8 cellular contexts compared by ENCODE assay signal in the genomic region with DNA sequence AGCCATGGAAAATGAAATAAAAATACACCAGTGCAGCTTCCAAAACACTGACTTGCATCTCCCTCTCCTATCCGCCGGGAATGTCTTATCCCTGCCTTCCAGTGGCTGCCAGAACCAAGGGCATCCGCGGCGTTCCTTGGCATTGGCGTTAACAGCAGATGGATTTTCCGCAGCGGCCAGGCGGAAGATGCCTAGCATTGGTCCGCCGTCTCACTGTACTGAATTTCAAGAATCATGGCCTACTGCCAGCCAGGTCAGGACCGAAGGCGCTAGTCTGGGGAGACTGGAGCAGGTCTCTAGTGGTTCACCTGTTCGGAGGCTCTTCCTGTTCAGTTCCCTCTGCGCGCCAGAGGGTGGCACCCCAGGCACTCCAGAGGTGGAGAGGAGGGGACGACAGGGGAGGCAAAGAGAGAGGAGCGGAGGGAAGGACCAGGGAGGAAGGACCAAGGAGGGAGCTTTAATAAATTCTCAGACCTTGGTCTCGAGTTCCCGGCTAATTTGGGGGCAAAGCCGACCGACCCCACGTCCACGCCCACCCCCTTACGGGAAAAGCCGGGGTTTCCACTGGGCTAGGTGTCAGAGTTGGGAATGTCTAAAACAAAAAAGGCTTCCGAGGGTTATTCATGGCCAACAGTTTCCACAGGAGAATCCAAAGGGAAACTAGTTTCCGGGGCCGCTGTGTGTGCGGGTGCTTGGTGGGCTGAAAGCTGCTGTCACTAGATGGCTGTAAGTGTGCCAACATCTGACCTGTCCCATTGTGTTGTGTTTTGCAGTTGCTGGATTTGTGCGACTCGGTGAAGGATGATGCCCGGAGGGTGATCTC. TPM values are rescaled to one million over a fixed set of nuclear protein-coding genes. Genes with fewer than 3 reads are reported as not detected.
DNase-seq lines count a peak whose midpoint lies in the region; ATAC-seq, FAIRE-seq and TF ChIP-seq lines count a peak whose summit lies in the region.

No MANE protein-coding gene starts in this region.

- peaks cover 12% of the 10 kb centered on the region; the same call in 2 of the 3 replicates for H3K4me1 ChIP-seq in A549
- H3K4me1 ChIP-seq in iPS-18a (ENCODE audit: control insufficient read depth, low read depth, low read length): peaks cover 14% of the 10 kb centered on the region
- peaks cover 0 to 50% (median 48%) of the 10 kb centered on the region in 4 donors for H3K4me1 ChIP-seq in sigmoid colon

- intact Hi-C loops in MCF 10A (cut with micrococcal nuclease) (loop anchor here (1.0 to 5.0 kb wide), 4 partner anchors 304 to 582 kb away; no protein-coding TSS in a partner anchor), sigmoid colon (cut with DNase I) (no loop called here)

- WGBS in A549 (ENCODE audit: missing lambda C conversion rate): 5% methylated on average over 29 of the region's 33 CpGs
- WGBS in sigmoid colon, 2 donors: 2 to 8% methylated on average over 33 of the region's 33 CpGs

- peak overlapping the region; percentile 99 for H3K4me2 ChIP-seq in A549

- TF ChIP-seq EP300 in A549 (IDR thresholded peaks at IDR 0.05): no peak
- no peak for TF ChIP-seq EP300 in sigmoid colon (IDR thresholded peaks at IDR 0.05)

- no peaks in the 10 kb centered on the region for H3K27me3 Mint-ChIP-seq in MCF 10A (ENCODE audit: insufficient read depth, unreplicated experiment)

- peak; percentile 76 to 85 for ATAC-seq in A549
- ATAC-seq in GM18867 (IDR thresholded peaks at IDR 0.05; ENCODE audit: unreplicated experiment): peak; percentile 15

- H3K36me3 ChIP-seq in iPS-18a (ENCODE audit: control insufficient read depth, low read depth, low read length): no peaks in the 10 kb centered on the region
- no peaks in the 10 kb centered on the region for H3K36me3 ChIP-seq in sigmoid colon

- peak overlapping the region; percentile 78 for H3K4me3 Mint-ChIP-seq in MCF 10A (ENCODE audit: unreplicated experiment)

- POLR2A ChIA-PET in A549 (lab: Yijun Ruan, JAX) (no interaction called here), MCF 10A (lab: Yijun Ruan, JAX) (interaction anchor here (0.8 to 1.6 kb wide), 6 partner anchors 9 to 543 kb away, joined by 3 to 4 read pairs (median 4); no protein-coding TSS in a partner anchor)

- no peak for FAIRE-seq in A549 (lab: Jason Lieb, UNC)

- H3K9me3 ChIP-seq in A549 (no peaks in the 10 kb centered on the region), iPS-18a (ENCODE audit: control insufficient read depth, low read depth, low read length) (no peaks in the 10 kb centered on the region), sigmoid colon (no peaks in the 10 kb centered on the region)

- no TSS peak for BruUV-seq in MCF 10A (replicated peaks; lab: Mats Ljungman, UMichigan)

- no peaks in the 10 kb centered on the region for H3K9me3 Mint-ChIP-seq in MCF 10A (ENCODE audit: unreplicated experiment)

- peak overlapping the region; percentile 50 for H3K4me3 ChIP-seq in A549
- H3K4me3 ChIP-seq in iPS-18a (ENCODE audit: low read length): peak overlapping the region; percentile 55
- peak overlapping the region in 3 of 4 donors; percentile 44 to 76 (median 75) for H3K4me3 ChIP-seq in sigmoid colon

- TF ChIP-seq POLR2A in A549 (IDR thresholded peaks at IDR 0.05; ENCODE audit: low read length): no peak
- TF ChIP-seq POLR2A in sigmoid colon (IDR thresholded peaks at IDR 0.05): no peak

- H3K27me3 ChIP-seq in iPS-18a (ENCODE audit: control insufficient read depth, insufficient read depth, low read length) (peaks cover 52% of the 10 kb centered on the region), sigmoid colon (peaks cover 18 to 80% (median 61%) of the 10 kb centered on the region in 3 donors)

- H3K36me3 Mint-ChIP-seq in MCF 10A (ENCODE audit: insufficient read depth, unreplicated experiment): peaks cover 13% of the 10 kb centered on the region

- CTCF ChIA-PET in A549 (lab: Yijun Ruan, JAX): interaction anchor here (0.7 to 2.4 kb wide), 21 partner anchors 9 to 599 kb away, joined by 3 to 23 read pairs (median 4); no protein-coding TSS in a partner anchor
- CTCF ChIA-PET in MCF 10A (lab: Yijun Ruan, JAX): interaction anchor here (0.5 to 2.0 kb wide), 12 partner anchors 13 to 417 kb away, joined by 3 to 16 read pairs (median 3); no protein-coding TSS in a partner anchor

- DNase-seq in A549 (ENCODE audit: low read depth in 1 of 2, low spot score in 1 of 2): peak; percentile 86 to 87
- DNase-seq in NCI-H2107 treated with DMSO at 0.1 percent for 48 hours (lab: John Stamatoyannopoulos, UW; ENCODE audit: unreplicated experiment): peak; percentile 58
- peak; percentile 68 for DNase-seq in UCSD-AML1 (lab: John Stamatoyannopoulos, UW; ENCODE audit: unreplicated experiment)
- DNase-seq in MCF 10A (ENCODE audit: unreplicated experiment): peak; percentile 89
- DNase-seq in sigmoid colon: peak; percentile 81
- no peak for DNase-seq in NK-92 treated with Interleukin-12 subunit alpha and Interleukin-12 subunit beta, amount 100 ng/mL, for 24 hours (lab: John Stamatoyannopoulos, UW)

- TF ChIP-seq RAD21 in A549 (conservative IDR thresholded peaks at IDR 0.05 in 1 of 2, IDR thresholded peaks at IDR 0.05 in 1 of 2): peak; percentile 95 to 97

- TF ChIP-seq CTCF in A549 (IDR thresholded peaks at IDR 0.05): peak; percentile 92
- peak; percentile 95 for TF ChIP-seq CTCF in MCF 10A (IDR thresholded peaks at IDR 0.05; ENCODE audit: unreplicated experiment)
- TF ChIP-seq CTCF in sigmoid colon (IDR thresholded peaks at IDR 0.05): peak; percentile 72 to 85 (median 82)

- H3K27ac Mint-ChIP-seq in MCF 10A (ENCODE audit: low read depth, unreplicated experiment): no peak overlapping the region

- H3K9ac ChIP-seq in iPS-18a (ENCODE audit: low read length): no peak overlapping the region

- H3K27ac ChIP-seq in A549 (peak overlapping the region; percentile 79 to 91), iPS-18a (ENCODE audit: low read length) (no peak overlapping the region), sigmoid colon (no peak overlapping the region)

- peaks cover 8% of the 10 kb centered on the region for H3K4me1 Mint-ChIP-seq in MCF 10A (ENCODE audit: insufficient read depth, unreplicated experiment)

TF ChIP-seq in A549, 52 proteins besides CTCF, POLR2A, EP300 and RAD21 (continues in another document):
- TF ChIP-seq, protein P1, sequence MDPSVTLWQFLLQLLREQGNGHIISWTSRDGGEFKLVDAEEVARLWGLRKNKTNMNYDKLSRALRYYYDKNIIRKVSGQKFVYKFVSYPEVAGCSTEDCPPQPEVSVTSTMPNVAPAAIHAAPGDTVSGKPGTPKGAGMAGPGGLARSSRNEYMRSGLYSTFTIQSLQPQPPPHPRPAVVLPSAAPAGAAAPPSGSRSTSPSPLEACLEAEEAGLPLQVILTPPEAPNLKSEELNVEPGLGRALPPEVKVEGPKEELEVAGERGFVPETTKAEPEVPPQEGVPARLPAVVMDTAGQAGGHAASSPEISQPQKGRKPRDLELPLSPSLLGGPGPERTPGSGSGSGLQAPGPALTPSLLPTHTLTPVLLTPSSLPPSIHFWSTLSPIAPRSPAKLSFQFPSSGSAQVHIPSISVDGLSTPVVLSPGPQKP (IDR thresholded peaks at IDR 0.05; ENCODE audit: low read depth, low read length): no peak
- TF ChIP-seq HES2 (IDR thresholded peaks at IDR 0.05) (no peak), JUN (IDR thresholded peaks at IDR 0.05) (0 out of 5 replicates have a peak, but pooled peaks of 1 of the 2 experiments have one; percentile 5), MAFK (IDR thresholded peaks at IDR 0.05; ENCODE audit: partially characterized antibody) (no peak), KDM1A (IDR thresholded peaks at IDR 0.05; ENCODE audit: low read depth) (no peak), SMC3 (IDR thresholded peaks at IDR 0.05) (peak; percentile 96), ZC3H11A (IDR thresholded peaks at IDR 0.05) (no peak), NFE2L2 (conservative IDR thresholded peaks at IDR 0.05; ENCODE audit: low read length) (no peak), ZFP36 (IDR thresholded peaks at IDR 0.05; ENCODE audit: borderline replicate concordance, partially characterized antibody) (no peak), TP53 (CRISPR knock-in tag; IDR thresholded peaks at IDR 0.05) (no peak), HOXB5 (CRISPR knock-in tag; IDR thresholded peaks at IDR 0.05) (no peak), HEYL (CRISPR knock-in tag; IDR thresholded peaks at IDR 0.05) (no peak)
- TF ChIP-seq, protein P2, sequence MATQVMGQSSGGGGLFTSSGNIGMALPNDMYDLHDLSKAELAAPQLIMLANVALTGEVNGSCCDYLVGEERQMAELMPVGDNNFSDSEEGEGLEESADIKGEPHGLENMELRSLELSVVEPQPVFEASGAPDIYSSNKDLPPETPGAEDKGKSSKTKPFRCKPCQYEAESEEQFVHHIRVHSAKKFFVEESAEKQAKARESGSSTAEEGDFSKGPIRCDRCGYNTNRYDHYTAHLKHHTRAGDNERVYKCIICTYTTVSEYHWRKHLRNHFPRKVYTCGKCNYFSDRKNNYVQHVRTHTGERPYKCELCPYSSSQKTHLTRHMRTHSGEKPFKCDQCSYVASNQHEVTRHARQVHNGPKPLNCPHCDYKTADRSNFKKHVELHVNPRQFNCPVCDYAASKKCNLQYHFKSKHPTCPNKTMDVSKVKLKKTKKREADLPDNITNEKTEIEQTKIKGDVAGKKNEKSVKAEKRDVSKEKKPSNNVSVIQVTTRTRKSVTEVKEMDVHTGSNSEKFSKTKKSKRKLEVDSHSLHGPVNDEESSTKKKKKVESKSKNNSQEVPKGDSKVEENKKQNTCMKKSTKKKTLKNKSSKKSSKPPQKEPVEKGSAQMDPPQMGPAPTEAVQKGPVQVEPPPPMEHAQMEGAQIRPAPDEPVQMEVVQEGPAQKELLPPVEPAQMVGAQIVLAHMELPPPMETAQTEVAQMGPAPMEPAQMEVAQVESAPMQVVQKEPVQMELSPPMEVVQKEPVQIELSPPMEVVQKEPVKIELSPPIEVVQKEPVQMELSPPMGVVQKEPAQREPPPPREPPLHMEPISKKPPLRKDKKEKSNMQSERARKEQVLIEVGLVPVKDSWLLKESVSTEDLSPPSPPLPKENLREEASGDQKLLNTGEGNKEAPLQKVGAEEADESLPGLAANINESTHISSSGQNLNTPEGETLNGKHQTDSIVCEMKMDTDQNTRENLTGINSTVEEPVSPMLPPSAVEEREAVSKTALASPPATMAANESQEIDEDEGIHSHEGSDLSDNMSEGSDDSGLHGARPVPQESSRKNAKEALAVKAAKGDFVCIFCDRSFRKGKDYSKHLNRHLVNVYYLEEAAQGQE (IDR thresholded peaks at IDR 0.05): no peak

RNA-seq across cellular contexts. Expression of gene BCL2L11, which starts 3.7 kb away (rescaled TPM):
- 7.4 and 14.5 TPM in 2 replicates for polyA plus RNA-seq in A549 (2011; rRNA removed)
- 3.7 and 5.8 TPM in 2 replicates for polyA plus RNA-seq in A549 (2012; cell fraction: cytosol; rRNA removed)
- polyA plus RNA-seq in A549 (2012; cell fraction: nucleus; rRNA removed): 4.8 and 5.9 TPM in 2 replicates
- 9.6 to 17.4 TPM (median 14.5 TPM) in 3 replicates for polyA plus RNA-seq in A549 (2017; fragmentation: RNase III; extraction: RNeasy Plus Mini Kit Qiagen cat#74134 plus additional on column Dnase treatment)
- polyA minus RNA-seq in A549 (2011; rRNA and poly(A)+ RNA removed): 15.2 and 16.4 TPM in 2 replicates
- total RNA-seq in MCF 10A (2022): 5.8 and 8.4 TPM in 2 replicates
- 10 to 100 TPM in 2 of 4 donors, 1 to 10 TPM in 2; 8.3 to 30.0 (median 19.6) TPM for total RNA-seq in sigmoid colon
- polyA plus RNA-seq in sigmoid colon: 10 to 100 TPM; 12.6 to 19.4 (median 16.0) TPM

Comparison
In these comparisons a context has a peak if more than half of its experiments do, and no peak if none do; other contexts are left out.
1. H3K27ac ChIP-seq: peak in A549 (2 of 2); none in iPS-18a (single experiment) and sigmoid colon (0 of 4).
2. Peak in every context shown above with its lines, with median percentiles within 50 percentile points of each other: H3K4me3 ChIP-seq and CTCF ChIP-seq.